In genomic region chr11:67117176-67117575, GRCh38 we compare ENCODE assay signal across 8 cellular contexts. TPM values are rescaled to one million over a fixed set of nuclear protein-coding genes. Genes with fewer than 3 reads are reported as not detected.
A peak's percentile ranks its signal among the peaks of the same experiment; 100 is the strongest.
DNase-seq lines count a peak whose midpoint lies in the region; ATAC-seq and FAIRE-seq lines count a peak whose summit lies in the region.

No MANE protein-coding gene starts in this region.

- DNase-seq in T-helper 17 cell = no peak
- DNase-seq in small intestine = no peak
- no peak for DNase-seq in SW 1271 (lab: John Stamatoyannopoulos, UW)
- no peak for DNase-seq in NCI-H345 (lab: John Stamatoyannopoulos, UW)
- no peak for DNase-seq in retina

- H3K9me3 ChIP-seq in HUES6 (ENCODE audit: control insufficient read depth, insufficient read depth, low read depth, low read length) = no peaks in the 10 kb centered on the region
- no peaks in the 10 kb centered on the region for H3K9me3 ChIP-seq in T-helper 17 cell (ENCODE audit: control insufficient read depth, low read length, poor library complexity, severe bottlenecking)
- no peaks in the 10 kb centered on the region for H3K9me3 ChIP-seq in iPS-15b (ENCODE audit: control insufficient read depth, insufficient read depth, low read length)
- H3K9me3 ChIP-seq in small intestine (ENCODE audit: control insufficient read depth, low read depth) = no peaks in the 10 kb centered on the region

- H3K4me1 ChIP-seq in HUES6 (ENCODE audit: control insufficient read depth, insufficient read depth, low read length) = peaks cover 27% of the 10 kb centered on the region
- peaks cover 8% of the 10 kb centered on the region for H3K4me1 ChIP-seq in iPS-15b (ENCODE audit: control insufficient read depth, insufficient read depth, low read length)
- H3K4me1 ChIP-seq in small intestine (ENCODE audit: control insufficient read depth in 2 of 2, insufficient read depth in 1 of 2, low read depth in 1 of 2, low read length in 1 of 2) = peaks cover 0 to under 1% of the 10 kb centered on the region in 2 donors

- H3K36me3 Mint-ChIP-seq in T-helper 17 cell (ENCODE audit: low read depth) = no peaks in the 10 kb centered on the region

- WGBS in small intestine, 3 donors = 75 to 86% (median 80%) methylated on average over 7 of the region's 7 CpGs

- H3K27me3 Mint-ChIP-seq in T-helper 17 cell = no peaks in the 10 kb centered on the region

- FAIRE-seq in small intestine (lab: Jason Lieb, UNC) = no peak

- H3K36me3 ChIP-seq in HUES6 (ENCODE audit: control insufficient read depth, insufficient read depth, low read length) (no peaks in the 10 kb centered on the region), iPS-15b (ENCODE audit: control insufficient read depth, insufficient read depth, low read length) (no peaks in the 10 kb centered on the region), small intestine (ENCODE audit: control insufficient read depth in 2 of 2, insufficient read depth in 2 of 2, low read length in 2 of 2) (no peaks in the 10 kb centered on the region)

- ATAC-seq in T-helper 17 cell (no peak), HG03442 (IDR thresholded peaks at IDR 0.05; ENCODE audit: unreplicated experiment) (no peak)

- H3K4me3 ChIP-seq in HUES6 (ENCODE audit: low read depth, low read length) (peak overlapping the region; percentile 65), iPS-15b (ENCODE audit: low read depth, low read length) (peak overlapping the region; percentile 50), small intestine (ENCODE audit: low read depth in 1 of 2, low read length in 2 of 2) (peak overlapping the region in 1 of 2 donors; percentile 93)

- H3K9ac ChIP-seq in HUES6 (ENCODE audit: low read length) (peak overlapping the region; percentile 93), iPS-15b (ENCODE audit: low read depth, low read length) (no peak overlapping the region)

- H3K27ac Mint-ChIP-seq in T-helper 17 cell = no peak overlapping the region

- H3K27me3 ChIP-seq in HUES6 (ENCODE audit: control insufficient read depth, insufficient read depth, low read length) (no peaks in the 10 kb centered on the region), iPS-15b (ENCODE audit: control insufficient read depth, insufficient read depth, low read length) (peaks cover 4% of the 10 kb centered on the region), small intestine (ENCODE audit: control insufficient read depth in 2 of 2, insufficient read depth in 2 of 2, low read length in 2 of 2) (no peaks in the 10 kb centered on the region)

- H3K4me3 Mint-ChIP-seq in T-helper 17 cell = peak overlapping the region; percentile 83

- no peak overlapping the region for H3K27ac ChIP-seq in HUES6 (ENCODE audit: low read depth, low read length)
- H3K27ac ChIP-seq in small intestine (ENCODE audit: low read depth in 1 of 2, low read length in 1 of 2) = peak overlapping the region; percentile 99

- H3K4me1 Mint-ChIP-seq in T-helper 17 cell = peaks cover 16% of the 10 kb centered on the region

RNA-seq across cellular contexts. Expression of gene KDM2A, which starts 1.9 kb away (rescaled TPM):
- 100 to 1,000 TPM; 366 to 425 TPM for total RNA-seq in T-helper 17 cell
- 10 to 100 TPM; 19.2 to 25.4 (median 23.9) TPM for polyA plus RNA-seq in small intestine
